ENCODE assay signal across 14 cellular contexts in genomic region chr3:74079961-74080562, GRCh38.
"Had no signal": no experiment of that assay in that cellular context is flagged by ENCODE, and none has a peak within 500 bp of the region (broad histone marks: within the 10 kb centered on the region; RNA-seq: fewer than 3 reads in every experiment).

No MANE protein-coding gene starts in this region.

- H3K36me3 Mint-ChIP-seq: mesothelial cell of epicardium, naive B cell had no signal

- H3K4me1 ChIP-seq: body of pancreas had no signal

- H3K9me3 ChIP-seq: body of pancreas, thoracic aorta had no signal

- H3K4me3 Mint-ChIP-seq: activated B cell treated with CpG ODN at 0.5 μM for 24 hours; activated CD4-positive, alpha-beta T cell treated with anti-CD3 and anti-CD28 coated beads, Interleukin-2, amount 10 ng/mL, durations not matched to agents 24 days and 14 days; central memory CD8-positive, alpha-beta T cell; effector memory CD8-positive, alpha-beta T cell; mesothelial cell of epicardium; naive B cell; T-helper 17 cell had no signal

- H3K27ac ChIP-seq: body of pancreas, thoracic aorta had no signal

- ATAC-seq: body of pancreas; effector memory CD8-positive, alpha-beta T cell; stimulated activated naive CD8-positive, alpha-beta T cell treated with anti-CD3 and anti-CD28 coated beads, Interleukin-15, Interleukin-2, amounts not matched to agents 100 U/mL and 50 U/mL, for 24 hours; T-helper 17 cell had no signal

- FAIRE-seq: kidney had no signal

- H3K4me3 ChIP-seq: body of pancreas, thoracic aorta had no signal

- H3K27me3 ChIP-seq: body of pancreas had no signal

- H3K27me3 Mint-ChIP-seq: activated B cell treated with CpG ODN at 0.5 μM for 24 hours; activated CD4-positive, alpha-beta T cell treated with anti-CD3 and anti-CD28 coated beads, Interleukin-2, amount 10 ng/mL, durations not matched to agents 24 days and 14 days; central memory CD8-positive, alpha-beta T cell; effector memory CD8-positive, alpha-beta T cell; naive B cell; T-helper 17 cell had no signal

- H3K27ac Mint-ChIP-seq: activated B cell treated with CpG ODN at 0.5 μM for 24 hours; activated CD4-positive, alpha-beta T cell treated with anti-CD3 and anti-CD28 coated beads, Interleukin-2, amount 10 ng/mL, durations not matched to agents 24 days and 14 days; effector memory CD8-positive, alpha-beta T cell; mesothelial cell of epicardium; naive B cell; T-helper 17 cell had no signal

- DNase-seq: activated B cell treated with CpG ODN at 0.5 μM for 24 hours; activated CD4-positive, alpha-beta T cell treated with anti-CD3 and anti-CD28 coated beads, Interleukin-2, amount 10 ng/mL, durations not matched to agents 24 days and 14 days; activated naive CD4-positive, alpha-beta T cell treated with anti-CD3 and anti-CD28 coated beads, Interleukin-2, amount 50 U/mL, for 16 hours; body of pancreas; effector memory CD8-positive, alpha-beta T cell; kidney; naive B cell; stimulated activated CD4-positive, alpha-beta T cell treated with anti-CD3 and anti-CD28 coated beads, Interleukin-4, amount 100 ng/mL, for 1 hour; stimulated activated CD8-positive, alpha-beta memory T cell treated with anti-CD3 and anti-CD28 coated beads, Interleukin-4, amount 100 ng/mL, for 48 hours; stimulated activated naive CD8-positive, alpha-beta T cell treated with anti-CD3 and anti-CD28 coated beads, Interleukin-15, Interleukin-2, amounts not matched to agents 100 U/mL and 50 U/mL, for 24 hours; T-helper 17 cell had no signal

- H3K36me3 ChIP-seq: thoracic aorta had no signal

- H3K4me1 Mint-ChIP-seq: activated B cell treated with CpG ODN at 0.5 μM for 24 hours; activated CD4-positive, alpha-beta T cell treated with anti-CD3 and anti-CD28 coated beads, Interleukin-2, amount 10 ng/mL, durations not matched to agents 24 days and 14 days; central memory CD8-positive, alpha-beta T cell; naive B cell; T-helper 17 cell had no signal

- H3K9me3 Mint-ChIP-seq: activated B cell treated with CpG ODN at 0.5 μM for 24 hours; activated CD4-positive, alpha-beta T cell treated with anti-CD3 and anti-CD28 coated beads, Interleukin-2, amount 10 ng/mL, durations not matched to agents 24 days and 14 days; mesothelial cell of epicardium had no signal
